ENCODE assay signal across 1 cellular context in genomic region chr6:26538572-26538902, GRCh38.
A peak's percentile ranks its signal among the peaks of the same experiment; 100 is the strongest.
TF ChIP-seq lines count a peak whose summit lies in the region.

No MANE protein-coding gene starts in this region.

TF ChIP-seq in K562, 482 proteins besides CTCF, POLR2A, EP300 and RAD21:
- TF ChIP-seq ETV5 (CRISPR knock-in tag; IDR thresholded peaks at IDR 0.05; ENCODE audit: low read depth) = 0 out of 2 replicates have a peak, but pooled peaks have one; percentile 1
- TF ChIP-seq ZNF263 (CRISPR knock-in tag; IDR thresholded peaks at IDR 0.05; ENCODE audit: borderline replicate concordance) = 0 out of 2 replicates have a peak, but pooled peaks have one; percentile 57
- TF ChIP-seq, protein P1, sequence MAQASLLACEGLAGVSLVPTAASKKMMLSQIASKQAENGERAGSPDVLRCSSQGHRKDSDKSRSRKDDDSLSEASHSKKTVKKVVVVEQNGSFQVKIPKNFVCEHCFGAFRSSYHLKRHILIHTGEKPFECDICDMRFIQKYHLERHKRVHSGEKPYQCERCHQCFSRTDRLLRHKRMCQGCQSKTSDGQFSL (CRISPR knock-in tag; IDR thresholded peaks at IDR 0.05) = no peak
- TF ChIP-seq, protein P1 (tag; IDR thresholded peaks at IDR 0.05) = peak in 1 of 2 experiments; percentile 10; a peak in 1 of 4 replicates
- TF ChIP-seq L3MBTL2 (IDR thresholded peaks at IDR 0.05) = 0 out of 2 replicates have a peak, but pooled peaks have one; percentile 25
- 0 out of 2 replicates have a peak, but pooled peaks have one; percentile 4 for TF ChIP-seq ZNF431 (CRISPR knock-in tag; IDR thresholded peaks at IDR 0.05)
- no peak for TF ChIP-seq NR2C2 (CRISPR knock-in tag; IDR thresholded peaks at IDR 0.05)
- peak; percentile 71 for TF ChIP-seq NR2C2 (tag; IDR thresholded peaks at IDR 0.05)
- TF ChIP-seq ZNF282 (CRISPR knock-in tag; IDR thresholded peaks at IDR 0.05) = no peak
- TF ChIP-seq PHF8 (IDR thresholded peaks at IDR 0.05; ENCODE audit: borderline replicate concordance, low read length) = 0 out of 2 replicates have a peak, but pooled peaks have one; percentile 2
- peak in 1 of 2 experiments; percentile 50; a peak in 1 of 4 replicates for TF ChIP-seq SIN3A (IDR thresholded peaks at IDR 0.05; ENCODE audit: borderline replicate concordance in 2 of 2, control insufficient read depth in 1 of 2, low read depth in 2 of 2, low read length in 2 of 2)
- 0 out of 2 replicates have a peak, but pooled peaks have one; percentile 2 for TF ChIP-seq CTBP1 (IDR thresholded peaks at IDR 0.05; ENCODE audit: borderline replicate concordance)
- TF ChIP-seq POLR2B (IDR thresholded peaks at IDR 0.05; ENCODE audit: low read depth, partially characterized antibody) = peak; percentile 2
- TF ChIP-seq, protein P2, sequence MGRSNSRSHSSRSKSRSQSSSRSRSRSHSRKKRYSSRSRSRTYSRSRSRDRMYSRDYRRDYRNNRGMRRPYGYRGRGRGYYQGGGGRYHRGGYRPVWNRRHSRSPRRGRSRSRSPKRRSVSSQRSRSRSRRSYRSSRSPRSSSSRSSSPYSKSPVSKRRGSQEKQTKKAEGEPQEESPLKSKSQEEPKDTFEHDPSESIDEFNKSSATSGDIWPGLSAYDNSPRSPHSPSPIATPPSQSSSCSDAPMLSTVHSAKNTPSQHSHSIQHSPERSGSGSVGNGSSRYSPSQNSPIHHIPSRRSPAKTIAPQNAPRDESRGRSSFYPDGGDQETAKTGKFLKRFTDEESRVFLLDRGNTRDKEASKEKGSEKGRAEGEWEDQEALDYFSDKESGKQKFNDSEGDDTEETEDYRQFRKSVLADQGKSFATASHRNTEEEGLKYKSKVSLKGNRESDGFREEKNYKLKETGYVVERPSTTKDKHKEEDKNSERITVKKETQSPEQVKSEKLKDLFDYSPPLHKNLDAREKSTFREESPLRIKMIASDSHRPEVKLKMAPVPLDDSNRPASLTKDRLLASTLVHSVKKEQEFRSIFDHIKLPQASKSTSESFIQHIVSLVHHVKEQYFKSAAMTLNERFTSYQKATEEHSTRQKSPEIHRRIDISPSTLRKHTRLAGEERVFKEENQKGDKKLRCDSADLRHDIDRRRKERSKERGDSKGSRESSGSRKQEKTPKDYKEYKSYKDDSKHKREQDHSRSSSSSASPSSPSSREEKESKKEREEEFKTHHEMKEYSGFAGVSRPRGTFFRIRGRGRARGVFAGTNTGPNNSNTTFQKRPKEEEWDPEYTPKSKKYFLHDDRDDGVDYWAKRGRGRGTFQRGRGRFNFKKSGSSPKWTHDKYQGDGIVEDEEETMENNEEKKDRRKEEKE (IDR thresholded peaks at IDR 0.05; ENCODE audit: borderline replicate concordance in 1 of 2, control insufficient read depth in 1 of 2, low read depth in 2 of 2, low read length in 1 of 2) = no peak
- TF ChIP-seq RBFOX2 (IDR thresholded peaks at IDR 0.05; ENCODE audit: low read depth, low read length) = peak; percentile 62
- TF ChIP-seq TGIF2 (CRISPR knock-in tag; IDR thresholded peaks at IDR 0.05) = 0 out of 2 replicates have a peak, but pooled peaks have one; percentile 80
- TF ChIP-seq TEAD4 (IDR thresholded peaks at IDR 0.05; ENCODE audit: low read length) = no peak
- no peak for TF ChIP-seq TEAD4 (CRISPR knock-in tag; IDR thresholded peaks at IDR 0.05; ENCODE audit: borderline replicate concordance)
- TF ChIP-seq ZNF146 (CRISPR knock-in tag; IDR thresholded peaks at IDR 0.05; ENCODE audit: unreplicated experiment) = no peak
- peak; percentile 37 for TF ChIP-seq TFAP4 (CRISPR knock-in tag; IDR thresholded peaks at IDR 0.05; ENCODE audit: borderline replicate concordance)
- peak; percentile 22 for TF ChIP-seq PCBP1 (IDR thresholded peaks at IDR 0.05; ENCODE audit: low read depth, low read length, poor library complexity, severe bottlenecking)
- peak; percentile 33 for TF ChIP-seq ZFX (CRISPR knock-in tag; IDR thresholded peaks at IDR 0.05)
- 0 out of 2 replicates have a peak, but pooled peaks have one; percentile 9 for TF ChIP-seq GTF2E2 (tag; IDR thresholded peaks at IDR 0.05)
